Comparison of ENCODE assay signal across 1 cellular context in the genomic region with DNA sequence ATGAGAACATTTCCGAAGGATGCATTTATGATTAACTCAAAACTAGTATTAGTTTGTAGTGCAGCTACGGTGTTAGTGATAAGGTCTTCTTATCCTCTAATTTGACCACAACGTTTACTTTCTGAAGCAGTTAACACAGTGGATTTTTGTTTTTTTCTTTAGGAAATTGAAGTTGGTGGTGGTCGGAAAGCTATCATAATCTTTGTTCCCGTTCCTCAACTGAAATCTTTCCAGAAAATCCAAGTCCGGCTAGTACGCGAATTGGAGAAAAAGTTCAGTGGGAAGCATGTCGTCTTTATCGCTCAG.
A peak's percentile ranks its signal among the peaks of the same experiment; 100 is the strongest.
TF ChIP-seq lines count a peak whose summit lies in the region.
"Not testable (repeated sequence)": the region's sequence is repeated elsewhere in the genome, so short reads cannot be mapped to it uniquely, and the experiment has no call there.

No MANE protein-coding gene starts in this region.

TF ChIP-seq in HepG2, 621 proteins besides CTCF, POLR2A, EP300 and RAD21:
- TF ChIP-seq ZNF564 (CRISPR knock-in tag; IDR thresholded peaks at IDR 0.05) (0 out of 2 replicates have a peak, but pooled peaks have one; percentile 19), ZFP90 (CRISPR knock-in tag; IDR thresholded peaks at IDR 0.05; ENCODE audit: borderline replicate concordance) (0 out of 2 replicates have a peak, but pooled peaks have one; percentile 2), ZNF878 (CRISPR knock-in tag; IDR thresholded peaks at IDR 0.05) (0 out of 2 replicates have a peak, but pooled peaks have one; percentile 55), POLR2G (IDR thresholded peaks at IDR 0.05; ENCODE audit: low read depth, low read length) (0 out of 2 replicates have a peak, but pooled peaks have one; percentile 16), ZNF747 (CRISPR knock-in tag; IDR thresholded peaks at IDR 0.05; ENCODE audit: borderline replicate concordance) (0 out of 2 replicates have a peak, but pooled peaks have one; percentile 49), ZSCAN31 (CRISPR knock-in tag; IDR thresholded peaks at IDR 0.05; ENCODE audit: low read depth) (0 out of 2 replicates have a peak, but pooled peaks have one; percentile 46)
- TF ChIP-seq, protein P1, sequence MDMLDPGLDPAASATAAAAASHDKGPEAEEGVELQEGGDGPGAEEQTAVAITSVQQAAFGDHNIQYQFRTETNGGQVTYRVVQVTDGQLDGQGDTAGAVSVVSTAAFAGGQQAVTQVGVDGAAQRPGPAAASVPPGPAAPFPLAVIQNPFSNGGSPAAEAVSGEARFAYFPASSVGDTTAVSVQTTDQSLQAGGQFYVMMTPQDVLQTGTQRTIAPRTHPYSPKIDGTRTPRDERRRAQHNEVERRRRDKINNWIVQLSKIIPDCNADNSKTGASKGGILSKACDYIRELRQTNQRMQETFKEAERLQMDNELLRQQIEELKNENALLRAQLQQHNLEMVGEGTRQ (IDR thresholded peaks at IDR 0.05; ENCODE audit: low read depth, low read length), result not testable (repeated sequence)
- TF ChIP-seq, protein P1 (CRISPR knock-in tag; IDR thresholded peaks at IDR 0.05; ENCODE audit: borderline replicate concordance), result 0 out of 2 replicates have a peak, but pooled peaks have one; percentile 25
